8 cellular contexts compared by ENCODE assay signal in the genomic region with DNA sequence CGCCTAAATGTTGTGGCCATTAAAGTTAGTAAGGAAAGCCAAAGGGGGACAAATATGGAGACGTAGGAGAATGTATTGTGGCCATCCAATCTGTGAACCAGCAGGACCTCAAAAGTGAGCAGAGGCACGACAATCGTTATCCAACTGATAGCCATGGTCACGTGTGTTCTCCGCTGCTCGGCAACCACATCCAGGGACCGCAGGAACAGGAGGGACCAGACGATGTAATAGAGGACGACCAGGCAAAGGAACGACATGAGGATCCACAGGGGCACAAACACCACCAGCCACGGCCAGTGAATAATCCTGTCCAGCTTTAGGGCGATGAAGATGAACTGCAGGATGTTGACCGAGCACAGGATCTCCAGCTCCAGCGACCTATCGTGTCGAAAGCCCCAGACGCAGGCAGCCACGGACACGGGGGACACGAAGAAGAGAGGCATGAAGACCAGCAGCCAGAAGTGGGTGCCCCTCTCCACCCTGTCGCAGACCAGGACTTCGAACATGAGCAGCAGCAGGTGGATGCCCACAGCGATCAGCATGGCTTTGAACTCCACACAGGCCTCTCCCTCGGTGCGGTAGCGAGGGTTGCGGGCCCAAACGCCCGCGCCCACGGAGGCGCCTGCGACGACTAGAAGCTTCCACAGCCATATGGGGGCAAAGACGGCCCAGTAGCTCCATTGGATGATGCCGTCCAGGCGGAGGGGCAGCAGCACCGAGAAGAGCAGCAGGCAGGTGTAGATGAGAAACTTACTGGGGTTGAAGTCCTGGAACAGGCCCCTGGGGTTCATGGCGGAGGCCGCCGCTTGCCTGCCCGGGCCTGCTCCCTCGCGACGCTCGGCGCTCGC. TPM values are rescaled to one million over a fixed set of nuclear protein-coding genes. Genes with fewer than 3 reads are reported as not detected.
DNase-seq lines count a peak whose midpoint lies in the region; ATAC-seq and TF ChIP-seq lines count a peak whose summit lies in the region.

No MANE protein-coding gene starts in this region.

- peak overlapping the region; percentile 38 to 89 (median 70) for H3K4me3 ChIP-seq in heart left ventricle
- H3K4me3 ChIP-seq in mucosa of rectum (ENCODE audit: low read length in 2 of 2): peak overlapping the region; percentile 65 to 72
- no peak overlapping the region for H3K4me3 ChIP-seq in BE2C (ENCODE audit: low read depth, low read length)

- H3K9ac ChIP-seq in mucosa of rectum (ENCODE audit: low read depth in 1 of 2, low read length in 2 of 2): peak overlapping the region; percentile 70 to 76

- H3K27me3 ChIP-seq in heart left ventricle (no peaks in the 10 kb centered on the region), mucosa of rectum (ENCODE audit: control insufficient read depth in 2 of 2, insufficient read depth in 2 of 2, low read length in 2 of 2) (no peaks in the 10 kb centered on the region), BE2C (no peaks in the 10 kb centered on the region)

- peak overlapping the region; percentile 80 for H3K4me3 Mint-ChIP-seq in central memory CD8-positive, alpha-beta T cell

- peak in 1 of 5 donors; percentile 11 for DNase-seq in heart left ventricle
- DNase-seq in left cardiac atrium: no peak
- no peak for DNase-seq in central memory CD8-positive, alpha-beta T cell (ENCODE audit: low spot score in 2 of 2)
- DNase-seq in BE2C: no peak
- no peak for DNase-seq in activated gamma-delta T cell (lab: John Stamatoyannopoulos, UW)
- DNase-seq in DMS 273 (lab: John Stamatoyannopoulos, UW; ENCODE audit: unreplicated experiment): no peak

- TF ChIP-seq CTCF in heart left ventricle (IDR thresholded peaks at IDR 0.05) (no peak), BE2C (IDR thresholded peaks at IDR 0.05; ENCODE audit: low read depth, low read length) (no peak)

- WGBS in heart left ventricle, 4 donors: 79 to 99% (median 81%) methylated on average over 34 to 49 of the region's 49 CpGs

- peaks cover 0 to 11% (median 0%) of the 10 kb centered on the region in 12 donors for H3K9me3 ChIP-seq in heart left ventricle
- no peaks in the 10 kb centered on the region for H3K9me3 ChIP-seq in mucosa of rectum (ENCODE audit: control insufficient read depth in 2 of 2, low read length in 2 of 2)
- peaks cover 6% of the 10 kb centered on the region; the same call in 1 of the 2 replicates for H3K9me3 ChIP-seq in BE2C

- TF ChIP-seq POLR2A in heart left ventricle (IDR thresholded peaks at IDR 0.05): no peak

- H3K27ac Mint-ChIP-seq in central memory CD8-positive, alpha-beta T cell (ENCODE audit: low read depth): peak overlapping the region; percentile 92

- peaks cover 0 to 39% (median 25%) of the 10 kb centered on the region in 12 donors for H3K4me1 ChIP-seq in heart left ventricle
- peaks cover 15 to 21% of the 10 kb centered on the region in 2 donors for H3K4me1 ChIP-seq in mucosa of rectum (ENCODE audit: control insufficient read depth in 2 of 2, insufficient read depth in 2 of 2, low read length in 2 of 2)
- H3K4me1 ChIP-seq in BE2C: peaks cover 3% of the 10 kb centered on the region

- ATAC-seq in heart left ventricle: no peak
- ATAC-seq in left cardiac atrium: no peak
- peak; percentile 5 for ATAC-seq in central memory CD8-positive, alpha-beta T cell (replicated peaks; ENCODE audit: extremely low read depth, poor library complexity, severe bottlenecking)
- ATAC-seq in GM18502 (IDR thresholded peaks at IDR 0.05; ENCODE audit: poor library complexity, unreplicated experiment): no peak

- H3K9me3 Mint-ChIP-seq in central memory CD8-positive, alpha-beta T cell: no peaks in the 10 kb centered on the region

- H3K36me3 ChIP-seq in heart left ventricle (peaks cover 0 to 22% (median 0%) of the 10 kb centered on the region in 9 donors), mucosa of rectum (ENCODE audit: control insufficient read depth in 2 of 2, insufficient read depth in 2 of 2, low read length in 2 of 2) (peaks cover 0 to 8% of the 10 kb centered on the region in 2 donors), BE2C (peaks cover 4% of the 10 kb centered on the region)

- no peaks in the 10 kb centered on the region for H3K27me3 Mint-ChIP-seq in central memory CD8-positive, alpha-beta T cell

- intact Hi-C loops in heart left ventricle (cut with DNase I): loop anchor here in 7 of 10 donors (1.0 to 10.0 kb wide), 5 partner anchors 30 to 92 kb away; a partner anchor contains a TSS
- intact Hi-C loops in left cardiac atrium (cut with DNase I): no loop called here

- peaks cover 8% of the 10 kb centered on the region for H3K36me3 Mint-ChIP-seq in central memory CD8-positive, alpha-beta T cell (ENCODE audit: insufficient read depth)

- H3K27ac ChIP-seq in heart left ventricle (peak overlapping the region; percentile 83 to 98 (median 90)), mucosa of rectum (ENCODE audit: low read depth in 2 of 2, low read length in 2 of 2) (peak overlapping the region; percentile 95 to 96)

- peaks cover 43% of the 10 kb centered on the region for H3K4me1 Mint-ChIP-seq in central memory CD8-positive, alpha-beta T cell

RNA-seq across cellular contexts. Expression of a gene that starts 0.8 kb away (rescaled TPM):
- total RNA-seq in heart left ventricle: 10 to 100 TPM; 16.1 to 29.8 (median 26.8) TPM
- polyA plus RNA-seq in heart left ventricle: 10 to 100 TPM in 1 of 2 donors, 1 to 10 TPM in 1; 7.8 to 21.2 TPM
- 10 to 100 TPM; 22.2 to 24.7 TPM for total RNA-seq in left cardiac atrium
- 19.6 TPM for polyA plus RNA-seq in BE2C (2012; ENCODE audit: insufficient read depth, insufficient read length, low read depth)

RNA-seq across cellular contexts. Expression of a gene that starts 30.2 kb away (rescaled TPM):
- 10 to 100 TPM; 35.7 to 59.9 (median 45.1) TPM for total RNA-seq in heart left ventricle
- polyA plus RNA-seq in heart left ventricle: 100 to 1,000 TPM in 1 of 2 donors, 10 to 100 TPM in 1; 30.5 to 111 TPM
- total RNA-seq in left cardiac atrium: 10 to 100 TPM; 52.5 to 54.7 TPM
- polyA plus RNA-seq in BE2C (2012; ENCODE audit: insufficient read depth, insufficient read length, low read depth): 45.6 TPM

Comparison
In these comparisons a context has a peak if more than half of its experiments do, and no peak if none do; other contexts are left out.
1. intact Hi-C loops: an anchor here in heart left ventricle (1.0 to 10.0 kb wide); none called in left cardiac atrium.